In genomic region chr13:75353786-75354193, GRCh38 we compare ENCODE assay signal across 12 cellular contexts.
DNase-seq lines count a peak whose midpoint lies in the region; ATAC-seq, FAIRE-seq and TF ChIP-seq lines count a peak whose summit lies in the region.
"Had no signal": no experiment of that assay in that cellular context is flagged by ENCODE, and none has a peak within 500 bp of the region (broad histone marks: within the 10 kb centered on the region; RNA-seq: fewer than 3 reads in every experiment).

No MANE protein-coding gene starts in this region.

- ATAC-seq in GM21381 (IDR thresholded peaks at IDR 0.05; ENCODE audit: unreplicated experiment) (peak; percentile 82), HG03103 (IDR thresholded peaks at IDR 0.05; ENCODE audit: low read depth, unreplicated experiment) (peak; percentile 34), heart right ventricle (peak in 7 of 8 donors; percentile 47 to 79 (median 71)), body of pancreas (no peak)
- ATAC-seq: sciatic nerve had no signal

- H3K36me3 ChIP-seq in heart right ventricle (peaks cover 0 to 41% (median 0%) of the 10 kb centered on the region in 9 donors), body of pancreas (replicated peaks in 1 of 2; ENCODE audit: insufficient read depth in 1 of 2, low read depth in 2 of 2) (no peaks in the 10 kb centered on the region)

- no peak for DNase-seq in GM12892 (ENCODE audit: insufficient read length)
- DNase-seq in heart right ventricle: no peak
- no peak for DNase-seq in body of pancreas
- no peak for DNase-seq in ureter (ENCODE audit: low spot score)
- DNase-seq in HuH-7 (ENCODE audit: low spot score): no peak
- no peak for DNase-seq in hypothalamus (lab: John Stamatoyannopoulos, UW)
- DNase-seq: mesenchymal stem cell had no signal

- H3K27me3 ChIP-seq in heart right ventricle: no peaks in the 10 kb centered on the region
- no peaks in the 10 kb centered on the region for H3K27me3 ChIP-seq in body of pancreas

- WGBS in heart right ventricle, 2 donors: 44 to 68% methylated on average over 6 of the region's 6 CpGs
- WGBS in body of pancreas, 2 donors: 82 to 92% methylated on average over 6 of the region's 6 CpGs

- H3K27ac ChIP-seq in heart right ventricle (peak overlapping the region in 6 of 10 donors; percentile 16 to 62 (median 48)), body of pancreas (no peak overlapping the region)
- H3K27ac ChIP-seq: C4-2B, VCaP had no signal

- H3K4me1 ChIP-seq in heart right ventricle (peaks cover 0 to 45% (median 17%) of the 10 kb centered on the region in 9 donors), body of pancreas (no peaks in the 10 kb centered on the region)

- intact Hi-C loops in heart right ventricle (cut with DNase I) (no loop called here), body of pancreas (cut with DNase I) (no loop called here)

- H3K4me3 ChIP-seq in heart right ventricle (no peak overlapping the region), body of pancreas (no peak overlapping the region)

- H3K9me3 ChIP-seq in heart right ventricle: no peaks in the 10 kb centered on the region
- H3K9me3 ChIP-seq in body of pancreas: no peaks in the 10 kb centered on the region

- no peak for TF ChIP-seq CTCF in heart right ventricle (IDR thresholded peaks at IDR 0.05)
- TF ChIP-seq CTCF in body of pancreas (IDR thresholded peaks at IDR 0.05): no peak

- peak; percentile 87 for FAIRE-seq in GM12892 (lab: Jason Lieb, UNC)

- no peak for TF ChIP-seq POLR2A in GM12892 (IDR thresholded peaks at IDR 0.05; ENCODE audit: low read depth, low read length)
- no peak for TF ChIP-seq POLR2A in body of pancreas (IDR thresholded peaks at IDR 0.05)

Comparison
In these comparisons a context has a peak if more than half of its experiments do, and no peak if none do; other contexts are left out.
1. H3K27ac ChIP-seq: peak in heart right ventricle (6 of 10); none in body of pancreas (0 of 4).